8 cellular contexts compared by ENCODE assay signal in the genomic region with DNA sequence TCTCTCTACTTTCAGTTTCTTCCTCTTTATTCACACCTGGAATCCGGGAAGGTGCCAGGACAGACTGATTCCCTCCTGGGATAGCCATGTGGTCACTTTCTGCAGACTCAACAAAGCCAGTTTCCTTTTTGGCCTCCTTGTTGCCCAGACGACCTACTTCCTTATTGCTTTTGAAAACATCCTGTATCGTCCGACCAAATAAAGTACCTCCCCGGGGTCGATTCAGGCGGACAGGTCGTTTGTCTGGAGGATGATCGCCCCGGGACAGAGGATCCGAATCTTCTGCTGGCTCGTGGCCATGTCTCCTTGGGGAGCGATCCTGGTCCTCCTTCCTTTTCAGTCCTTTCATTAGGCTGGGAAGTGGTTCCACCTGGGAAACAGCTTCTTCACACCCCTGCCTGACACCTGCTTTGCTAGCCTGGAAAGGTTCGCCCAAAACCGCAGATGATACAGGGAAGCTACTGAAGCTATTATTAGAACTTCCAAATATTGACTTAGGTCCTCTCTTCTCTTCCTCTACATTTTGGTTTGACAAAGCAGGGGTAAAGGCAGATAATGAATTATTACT. TPM values are rescaled to one million over a fixed set of nuclear protein-coding genes. Genes with fewer than 3 reads are reported as not detected.
DNase-seq lines count a peak whose midpoint lies in the region; ATAC-seq, FAIRE-seq and TF ChIP-seq lines count a peak whose summit lies in the region.

No MANE protein-coding gene starts in this region.

- POLR2A ChIA-PET in H1 (lab: Charles Lee; ENCODE audit: partially characterized antibody), result interaction anchor here (0.5 to 2.2 kb wide), 10 partner anchors 12 to 41 kb away, joined by 3 to 6 read pairs (median 5); a partner anchor contains a TSS

- H2BK120ac ChIP-seq in H1 (replicated peaks; ENCODE audit: low read depth, low read length), result no peak overlapping the region

- no peak overlapping the region for H3K14ac ChIP-seq in H1 (ENCODE audit: insufficient read length)

- no peak overlapping the region for H3K4me3 ChIP-seq in OCI-LY3 (ENCODE audit: low read length)
- H3K4me3 ChIP-seq in H1 (ENCODE audit: extremely low read depth in 1 of 4, insufficient read depth in 2 of 4, low read depth in 3 of 4, low read length in 4 of 4), result peak overlapping the region in 3 of 4 experiments; percentile 0 to 42 (median 5); a peak in 2 of 8 replicates
- H3K4me3 ChIP-seq in skeletal muscle tissue (ENCODE audit: low read length in 3 of 3), result peak overlapping the region; percentile 8 to 33 (median 18)

- CTCF ChIA-PET in H1 (lab: Charles Lee; ENCODE audit: partially characterized antibody), result interaction anchor here (0.6 to 2.6 kb wide), 9 partner anchors 11 to 47 kb away, joined by 3 to 9 read pairs (median 4); a partner anchor contains a TSS

- H3K4me2 ChIP-seq in OCI-LY3 (ENCODE audit: low read length) (peak overlapping the region; percentile 9; the same call in 1 of the 2 replicates), H1 (ENCODE audit: insufficient read depth in 1 of 2, low read depth in 2 of 2, low read length in 2 of 2) (peak overlapping the region; percentile 62 to 71; a peak in 3 of 4 replicates)

- TF ChIP-seq CTCF in OCI-LY3 (IDR thresholded peaks at IDR 0.05; ENCODE audit: low read depth, low read length), result no peak
- no peak for TF ChIP-seq CTCF in H1 (IDR thresholded peaks at IDR 0.05; ENCODE audit: control extremely low read depth in 1 of 3, insufficient read depth in 1 of 3, low read depth in 1 of 3, low read length in 3 of 3)

- FAIRE-seq in H1 (lab: Jason Lieb, UNC), result no peak

- H3K9ac ChIP-seq in OCI-LY3 (ENCODE audit: low read length) (no peak overlapping the region), H1 (replicated peaks in 1 of 4; ENCODE audit: extremely low read depth in 1 of 4, low read depth in 3 of 4, low read length in 3 of 4) (no peak overlapping the region; a peak in 1 of 7 replicates), skeletal muscle tissue (ENCODE audit: low read depth in 1 of 3, low read length in 3 of 3) (peak overlapping the region in 2 of 3 donors; percentile 63 to 96)

- no peak overlapping the region for H2AK5ac ChIP-seq in H1 (ENCODE audit: low read depth, low read length)

- H3K79me2 ChIP-seq in OCI-LY3 (ENCODE audit: low read length), result peaks cover 61% of the 10 kb centered on the region
- peaks cover 14 to 48% of the 10 kb centered on the region in 2 experiments for H3K79me2 ChIP-seq in H1 (ENCODE audit: control insufficient read depth in 1 of 2, insufficient read depth in 2 of 2, low read length in 2 of 2)

- H3K23me2 ChIP-seq in H1 (ENCODE audit: low read depth, low read length), result peaks cover 4% of the 10 kb centered on the region

- H3K23ac ChIP-seq in H1 (ENCODE audit: insufficient read length), result no peak overlapping the region

- no peak for ATAC-seq in HG03378 (IDR thresholded peaks at IDR 0.05; ENCODE audit: unreplicated experiment)

- H4K8ac ChIP-seq in H1 (ENCODE audit: extremely low read depth, insufficient read depth, low read length), result no peak overlapping the region

- no peak overlapping the region for H4K5ac ChIP-seq in H1 (ENCODE audit: insufficient read length, low read depth, low read length)

- H3K56ac ChIP-seq in H1 (replicated peaks; ENCODE audit: insufficient read length, low read depth, low read length), result no peak overlapping the region

- H3K79me1 ChIP-seq in H1 (ENCODE audit: low read depth, low read length), result peaks cover 8% of the 10 kb centered on the region

- no peak for TF ChIP-seq EP300 in H1 (IDR thresholded peaks at IDR 0.05; ENCODE audit: borderline replicate concordance in 1 of 2, low read depth in 2 of 2, low read length in 2 of 2)

- H3K9me3 ChIP-seq in OCI-LY3 (ENCODE audit: insufficient read depth, low read length), result no peaks in the 10 kb centered on the region
- no peaks in the 10 kb centered on the region for H3K9me3 ChIP-seq in H1 (ENCODE audit: insufficient read depth in 2 of 2, low read depth in 1 of 2, low read length in 1 of 2)
- no peaks in the 10 kb centered on the region for H3K9me3 ChIP-seq in skeletal muscle tissue (ENCODE audit: control insufficient read depth in 3 of 3, low read length in 3 of 3)

- no peak overlapping the region for H2BK20ac ChIP-seq in H1 (ENCODE audit: low read length)

- peak; percentile 43 for DNase-seq in SIG-M5 treated with dmso at 0.1 percent for 504 hours (lab: John Stamatoyannopoulos, UW; ENCODE audit: unreplicated experiment)
- DNase-seq in SIG-M5 (lab: John Stamatoyannopoulos, UW), result no peak
- DNase-seq in H1 (ENCODE audit: low read depth in 1 of 2, low spot score in 2 of 2), result no peak
- no peak for DNase-seq in central memory CD4-positive, alpha-beta T cell
- DNase-seq in AG08395 (ENCODE audit: low spot score), result no peak

- H3K27ac ChIP-seq in OCI-LY3 (ENCODE audit: low read length), result no peak overlapping the region
- H3K27ac ChIP-seq in H1 (ENCODE audit: low read depth, low read length), result no peak overlapping the region
- no peak overlapping the region for H3K27ac ChIP-seq in skeletal muscle tissue (ENCODE audit: low read depth, low read length)

- H4K20me1 ChIP-seq in OCI-LY3 (ENCODE audit: insufficient read depth, low read length), result no peaks in the 10 kb centered on the region
- H4K20me1 ChIP-seq in H1 (replicated peaks in 1 of 2; ENCODE audit: control insufficient read depth in 1 of 2, insufficient read depth in 2 of 2, low read length in 2 of 2), result peaks cover 7 to 19% of the 10 kb centered on the region in 2 experiments

- H3K18ac ChIP-seq in H1 (ENCODE audit: extremely low read depth, low read length), result no peak overlapping the region

- WGBS in H1 (ENCODE audit: extremely low coverage in 1 of 2, insufficient coverage in 1 of 2, insufficient read length in 1 of 2, insufficient replicate concordance in 2 of 2, low coverage in 1 of 2, low lambda C conversion rate in 2 of 2, missing lambda C conversion rate in 1 of 2), 2 experiments, result 95% methylated on average over 15 of the region's 15 CpGs; no CpG with 5 or more reads in 1 of the 2 experiments

- no peak overlapping the region for H2BK5ac ChIP-seq in H1 (ENCODE audit: low read depth, low read length)

- H2BK12ac ChIP-seq in H1 (ENCODE audit: low read depth, low read length), result no peak overlapping the region

- H2AFZ ChIP-seq in OCI-LY3 (ENCODE audit: low read depth, low read length), result no peak overlapping the region
- no peak overlapping the region for H2AFZ ChIP-seq in H1 (ENCODE audit: low read length)

- no peak overlapping the region for H4K91ac ChIP-seq in H1 (replicated peaks; ENCODE audit: insufficient read length, low read length)

- no peak overlapping the region for H3K4ac ChIP-seq in H1 (replicated peaks; ENCODE audit: insufficient read length, low read depth, low read length)

- H3K4me1 ChIP-seq in OCI-LY3 (ENCODE audit: low read length) (peaks cover 23% of the 10 kb centered on the region), H1 (replicated peaks in 1 of 4; ENCODE audit: control insufficient read depth in 3 of 4, insufficient read depth in 4 of 4, low read length in 3 of 4) (peaks cover 3 to 9% (median 4%) of the 10 kb centered on the region in 4 experiments; a peak in 5 of 7 replicates), skeletal muscle tissue (ENCODE audit: control insufficient read depth in 3 of 3, insufficient read depth in 3 of 3, low read length in 3 of 3) (peaks cover 21 to 33% (median 29%) of the 10 kb centered on the region in 3 donors)

- no peak for TF ChIP-seq POLR2A in H1 (IDR thresholded peaks at IDR 0.05; ENCODE audit: control extremely low read depth in 1 of 2, low read depth in 2 of 2, low read length in 2 of 2)

- TF ChIP-seq RAD21 in H1 (IDR thresholded peaks at IDR 0.05 in 1 of 2, conservative IDR thresholded peaks at IDR 0.05 in 1 of 2; ENCODE audit: low read depth in 2 of 2, low read length in 2 of 2), result no peak

- no peak overlapping the region for H2BK15ac ChIP-seq in H1 (ENCODE audit: low read length)

- H3K27me3 ChIP-seq in OCI-LY3 (ENCODE audit: low read depth, low read length) (no peaks in the 10 kb centered on the region), H1 (replicated peaks in 1 of 4; ENCODE audit: control insufficient read depth in 3 of 4, extremely low read depth in 1 of 4, insufficient read depth in 3 of 4, low read length in 3 of 4) (no peaks in the 10 kb centered on the region), skeletal muscle tissue (ENCODE audit: control insufficient read depth in 3 of 3, insufficient read depth in 3 of 3, low read length in 3 of 3) (no peaks in the 10 kb centered on the region)

- peaks cover 29% of the 10 kb centered on the region for H3K36me3 ChIP-seq in OCI-LY3 (replicated peaks; ENCODE audit: low read depth, low read length)
- H3K36me3 ChIP-seq in H1 (ENCODE audit: control insufficient read depth in 2 of 4, insufficient read depth in 4 of 4, low read length in 3 of 4), result peaks cover 10 to 41% (median 20%) of the 10 kb centered on the region in 4 experiments
- peaks cover 23 to 35% (median 33%) of the 10 kb centered on the region in 3 donors for H3K36me3 ChIP-seq in skeletal muscle tissue (ENCODE audit: control insufficient read depth in 3 of 3, insufficient read depth in 3 of 3, low read length in 3 of 3)

RNA-seq across cellular contexts. Expression of gene MCM3AP, which starts 1.2 kb away (rescaled TPM):
- total RNA-seq in H1 (2021; fragmentation: NEBNext Ultra II Directional; extraction: Animal tissue kit (Norgen Biotek cat#: 25700)), result 119 and 124 TPM in 2 replicates
- 37.2 and 65.4 TPM in 2 replicates for polyA plus RNA-seq in H1 (2011; rRNA removed)
- 47.1 TPM for polyA plus RNA-seq in H1 (2011; cell fraction: cytosol; rRNA removed)
- 88.7 TPM for polyA plus RNA-seq in H1 (2011; cell fraction: nucleus; rRNA removed)
- 67.6 to 78.6 TPM (median 75.2 TPM) in 4 replicates for polyA plus RNA-seq in H1 (2012, experiment 1 of 2)
- 27.6 TPM for polyA plus RNA-seq in H1 (2012, experiment 2 of 2)
- 51.2 TPM for polyA plus RNA-seq in H1 (2013, experiment 1 of 2)
- polyA plus RNA-seq in H1 (2013, experiment 2 of 2), result 47.8 TPM
- polyA minus RNA-seq in H1 (2011; rRNA and poly(A)+ RNA removed), result 87.3 and 109 TPM in 2 replicates
- 80.6 TPM for polyA minus RNA-seq in H1 (2011; cell fraction: cytosol; rRNA and poly(A)+ RNA removed)
- polyA minus RNA-seq in H1 (2011; cell fraction: nucleus; rRNA and poly(A)+ RNA removed), result 130 TPM
- 237 TPM for total RNA-seq in skeletal muscle tissue

RNA-seq across cellular contexts. Expression of gene YBEY, which starts 2.0 kb away (rescaled TPM):
- 26.6 and 26.9 TPM in 2 replicates for total RNA-seq in H1 (2021; fragmentation: NEBNext Ultra II Directional; extraction: Animal tissue kit (Norgen Biotek cat#: 25700))
- polyA plus RNA-seq in H1 (2011; rRNA removed), result 23.7 and 31.9 TPM in 2 replicates
- polyA plus RNA-seq in H1 (2011; cell fraction: cytosol; rRNA removed), result 32.7 TPM
- 12.1 TPM for polyA plus RNA-seq in H1 (2011; cell fraction: nucleus; rRNA removed)
- 28.6 to 46.1 TPM (median 29.9 TPM) in 4 replicates for polyA plus RNA-seq in H1 (2012, experiment 1 of 2)
- 36.9 TPM for polyA plus RNA-seq in H1 (2012, experiment 2 of 2)
- 23.5 TPM for polyA plus RNA-seq in H1 (2013, experiment 1 of 2)
- polyA plus RNA-seq in H1 (2013, experiment 2 of 2), result 21.8 TPM
- polyA minus RNA-seq in H1 (2011; rRNA and poly(A)+ RNA removed), result 19.1 and 20.3 TPM in 2 replicates
- polyA minus RNA-seq in H1 (2011; cell fraction: cytosol; rRNA and poly(A)+ RNA removed), result 16.4 TPM
- 12.5 TPM for polyA minus RNA-seq in H1 (2011; cell fraction: nucleus; rRNA and poly(A)+ RNA removed)
- 32.9 TPM for total RNA-seq in skeletal muscle tissue

RNA-seq across cellular contexts. Expression of gene C21orf58, which starts 39.5 kb away (rescaled TPM):
- total RNA-seq in H1 (2021; fragmentation: NEBNext Ultra II Directional; extraction: Animal tissue kit (Norgen Biotek cat#: 25700)), result 22.4 and 26.1 TPM in 2 replicates
- polyA plus RNA-seq in H1 (2011; rRNA removed), result 13.8 and 27.8 TPM in 2 replicates
- 26.1 TPM for polyA plus RNA-seq in H1 (2011; cell fraction: cytosol; rRNA removed)
- polyA plus RNA-seq in H1 (2011; cell fraction: nucleus; rRNA removed), result 101 TPM
- 14.7 to 21.7 TPM (median 19.3 TPM) in 4 replicates for polyA plus RNA-seq in H1 (2012, experiment 1 of 2)
- polyA plus RNA-seq in H1 (2012, experiment 2 of 2), result 9.2 TPM
- 20.8 TPM for polyA plus RNA-seq in H1 (2013, experiment 1 of 2)
- polyA plus RNA-seq in H1 (2013, experiment 2 of 2), result 17.7 TPM
- polyA minus RNA-seq in H1 (2011; rRNA and poly(A)+ RNA removed), result 12.4 and 19.3 TPM in 2 replicates
- polyA minus RNA-seq in H1 (2011; cell fraction: cytosol; rRNA and poly(A)+ RNA removed), result 13.4 TPM
- polyA minus RNA-seq in H1 (2011; cell fraction: nucleus; rRNA and poly(A)+ RNA removed), result 45.4 TPM
- total RNA-seq in skeletal muscle tissue, result 3.1 TPM

RNA-seq across cellular contexts. Expression of gene PCNT, which starts 39.8 kb away (rescaled TPM):
- total RNA-seq in H1 (2021; fragmentation: NEBNext Ultra II Directional; extraction: Animal tissue kit (Norgen Biotek cat#: 25700)), result 39.5 and 45.1 TPM in 2 replicates
- polyA plus RNA-seq in H1 (2011; rRNA removed), result 9.9 and 12.0 TPM in 2 replicates
- polyA plus RNA-seq in H1 (2011; cell fraction: cytosol; rRNA removed), result 14.8 TPM
- polyA plus RNA-seq in H1 (2011; cell fraction: nucleus; rRNA removed), result 59.4 TPM
- 22.2 to 29.2 TPM (median 25.6 TPM) in 4 replicates for polyA plus RNA-seq in H1 (2012, experiment 1 of 2)
- 4.6 TPM for polyA plus RNA-seq in H1 (2012, experiment 2 of 2)
- 16.7 TPM for polyA plus RNA-seq in H1 (2013, experiment 1 of 2)
- 13.8 TPM for polyA plus RNA-seq in H1 (2013, experiment 2 of 2)
- 79.7 and 87.0 TPM in 2 replicates for polyA minus RNA-seq in H1 (2011; rRNA and poly(A)+ RNA removed)
- 19.8 TPM for polyA minus RNA-seq in H1 (2011; cell fraction: cytosol; rRNA and poly(A)+ RNA removed)
- 25.9 TPM for polyA minus RNA-seq in H1 (2011; cell fraction: nucleus; rRNA and poly(A)+ RNA removed)
- total RNA-seq in skeletal muscle tissue, result 42.8 TPM

RNA-seq across cellular contexts. Expression of gene LSS, which starts 55.6 kb away (rescaled TPM):
- total RNA-seq in H1 (2021; fragmentation: NEBNext Ultra II Directional; extraction: Animal tissue kit (Norgen Biotek cat#: 25700)), result 96.1 and 102 TPM in 2 replicates
- polyA plus RNA-seq in H1 (2011; rRNA removed), result 123 and 139 TPM in 2 replicates
- polyA plus RNA-seq in H1 (2011; cell fraction: cytosol; rRNA removed), result 103 TPM
- polyA plus RNA-seq in H1 (2011; cell fraction: nucleus; rRNA removed), result 268 TPM
- 69.5 to 87.3 TPM (median 75.9 TPM) in 4 replicates for polyA plus RNA-seq in H1 (2012, experiment 1 of 2)
- 71.3 TPM for polyA plus RNA-seq in H1 (2012, experiment 2 of 2)
- 69.2 TPM for polyA plus RNA-seq in H1 (2013, experiment 1 of 2)
- polyA plus RNA-seq in H1 (2013, experiment 2 of 2), result 66.2 TPM
- 177 and 193 TPM in 2 replicates for polyA minus RNA-seq in H1 (2011; rRNA and poly(A)+ RNA removed)
- 56.7 TPM for polyA minus RNA-seq in H1 (2011; cell fraction: cytosol; rRNA and poly(A)+ RNA removed)
- 69.8 TPM for polyA minus RNA-seq in H1 (2011; cell fraction: nucleus; rRNA and poly(A)+ RNA removed)
- 14.1 TPM for total RNA-seq in skeletal muscle tissue

Comparison
In these comparisons a context has a peak if more than half of its experiments do, and no peak if none do; other contexts are left out.
1. H3K9ac ChIP-seq: peak in skeletal muscle tissue (2 of 3); none in OCI-LY3 (single experiment) and H1 (0 of 4).